ENCODE assay signal across 8 cellular contexts in genomic region chr11:506950-507726, GRCh38. TPM values are rescaled to one million over a fixed set of nuclear protein-coding genes. Genes with fewer than 3 reads are reported as not detected.
A peak's percentile ranks its signal among the peaks of the same experiment; 100 is the strongest.
DNase-seq lines count a peak whose midpoint lies in the region; ATAC-seq and TF ChIP-seq lines count a peak whose summit lies in the region.

TSS of gene RNH1 (minus strand) at chr11:507242. CDS start at chr11:502162, 5,080 bp downstream.

- no peaks in the 10 kb centered on the region for H3K9me3 ChIP-seq in CD8-positive, alpha-beta T cell (ENCODE audit: low read length)
- H3K9me3 ChIP-seq in effector memory CD4-positive, alpha-beta T cell (ENCODE audit: control insufficient read depth, low read length): no peaks in the 10 kb centered on the region
- no peaks in the 10 kb centered on the region for H3K9me3 ChIP-seq in mesenchymal stem cell (ENCODE audit: control insufficient read depth, low read length)

- H3K9ac ChIP-seq in mesenchymal stem cell (ENCODE audit: low read length): peak within 1 kb of the TSS; percentile 100

- DNase-seq in CD8-positive, alpha-beta T cell: peak; percentile 98 to 100 (median 99)
- DNase-seq in GM20000 (ENCODE audit: low spot score) (peak; percentile 100), HT-29 (ENCODE audit: low spot score) (peak; percentile 91), mesenchymal stem cell (peak; percentile 93)
- peak; percentile 96 for DNase-seq in NK-92 treated with Interleukin-12 subunit alpha and Interleukin-12 subunit beta, amount 100 ng/mL, for 24 hours (lab: John Stamatoyannopoulos, UW)
- peak; percentile 99 for DNase-seq in activated CD8-positive, alpha-beta memory T cell treated with anti-CD3 and anti-CD28 coated beads for 4 hours (ENCODE audit: low read depth in 2 of 2)
- peak; percentile 97 to 99 (median 98) for DNase-seq in effector memory CD4-positive, alpha-beta T cell
- DNase-seq in stimulated activated CD8-positive, alpha-beta memory T cell treated with anti-CD3 and anti-CD28 coated beads, Interleukin-12 subunit alpha, Interleukin-12 subunit beta, amount 100 ng/mL, for 24 hours (ENCODE audit: extremely low read depth): peak; percentile 99

- intact Hi-C loops in CD8-positive, alpha-beta T cell (cut with DNase I, micrococcal nuclease): loop anchor here (1.0 to 5.0 kb wide), 15 partner anchors 11 to 302 kb away; partner anchors contain the start of genes BET1L (in 2 of the 2), HRAS (in 2 of the 2), RIC8A (in 2 of the 2) and SIGIRR (in 2 of the 2)

- H2BK5ac ChIP-seq in mesenchymal stem cell (ENCODE audit: low read depth, low read length, poor library complexity, severe bottlenecking): peak within 1 kb of the TSS; percentile 93

- H3K4me1 Mint-ChIP-seq in CD8-positive, alpha-beta T cell (ENCODE audit: low read depth): peaks cover 25% of the 10 kb centered on the region

- peak within 1 kb of the TSS; percentile 96 for H4K8ac ChIP-seq in mesenchymal stem cell (ENCODE audit: low read length)

- H2BK12ac ChIP-seq in mesenchymal stem cell (ENCODE audit: low read length in 2 of 2): peak within 1 kb of the TSS in 1 of 2 experiments; percentile 92

- peak within 1 kb of the TSS in 1 of 2 experiments; percentile 100 for H3K14ac ChIP-seq in mesenchymal stem cell (ENCODE audit: low read length in 2 of 2)

- no peaks in the 10 kb centered on the region for H3K9me3 Mint-ChIP-seq in CD8-positive, alpha-beta T cell

- peak within 1 kb of the TSS in 1 of 2 experiments; percentile 99 for H3K23ac ChIP-seq in mesenchymal stem cell (ENCODE audit: low read length in 2 of 2)

- WGBS in mesenchymal stem cell: under 1% methylated on average over 83 of the region's 101 CpGs

- peaks cover 36% of the 10 kb centered on the region for H3K4me1 ChIP-seq in CD8-positive, alpha-beta T cell (ENCODE audit: insufficient read depth, low read length)
- H3K4me1 ChIP-seq in effector memory CD4-positive, alpha-beta T cell (ENCODE audit: control insufficient read depth, insufficient read depth, low read length, poor library complexity, severe bottlenecking): peaks cover 31% of the 10 kb centered on the region
- H3K4me1 ChIP-seq in mesenchymal stem cell (ENCODE audit: control insufficient read depth, insufficient read depth, low read depth, low read length): peaks cover 25% of the 10 kb centered on the region

- H2AK5ac ChIP-seq in mesenchymal stem cell (ENCODE audit: low read length, severe bottlenecking): peak within 1 kb of the TSS; percentile 87

- ATAC-seq in CD8-positive, alpha-beta T cell: peak; percentile 86

- TF ChIP-seq CTCF in CD8-positive, alpha-beta T cell (IDR thresholded peaks at IDR 0.05): no peak
- TF ChIP-seq CTCF in GM20000 (IDR thresholded peaks at IDR 0.05; ENCODE audit: extremely low read depth, missing control alignments): no peak

- peaks cover 34% of the 10 kb centered on the region for H3K79me1 ChIP-seq in mesenchymal stem cell (replicated peaks; ENCODE audit: low read length, poor library complexity, severe bottlenecking)

- H3K18ac ChIP-seq in mesenchymal stem cell (ENCODE audit: low read depth in 1 of 2, low read length in 2 of 2): peak within 1 kb of the TSS; percentile 99 to 100

- H2AFZ ChIP-seq in mesenchymal stem cell (ENCODE audit: low read depth, low read length): peak within 1 kb of the TSS; percentile 84

- H3K4me3 Mint-ChIP-seq in CD8-positive, alpha-beta T cell: peak within 1 kb of the TSS; percentile 97

- H2BK15ac ChIP-seq in mesenchymal stem cell (ENCODE audit: low read depth, poor library complexity, severe bottlenecking): peak within 1 kb of the TSS; percentile 100

- peak within 1 kb of the TSS; percentile 99 for H3K4me3 ChIP-seq in CD8-positive, alpha-beta T cell (ENCODE audit: low read depth, low read length)
- H3K4me3 ChIP-seq in effector memory CD4-positive, alpha-beta T cell (ENCODE audit: insufficient read depth, low read depth, low read length, poor library complexity, severe bottlenecking): peak within 1 kb of the TSS; percentile 95
- peak within 1 kb of the TSS; percentile 86 to 98 for H3K4me3 ChIP-seq in mesenchymal stem cell (ENCODE audit: insufficient read depth in 1 of 2, low read depth in 1 of 2, low read length in 2 of 2)

- H4K91ac ChIP-seq in mesenchymal stem cell (ENCODE audit: low read length): peak within 1 kb of the TSS; percentile 98

- H3K27ac ChIP-seq in CD8-positive, alpha-beta T cell (ENCODE audit: low read depth, low read length): peak within 1 kb of the TSS; percentile 100
- H3K27ac ChIP-seq in effector memory CD4-positive, alpha-beta T cell (ENCODE audit: insufficient read depth, low read length, poor library complexity, severe bottlenecking): peak within 1 kb of the TSS; percentile 100
- peak within 1 kb of the TSS; percentile 97 for H3K27ac ChIP-seq in mesenchymal stem cell (ENCODE audit: low read length, poor library complexity, severe bottlenecking)

- CTCF ChIA-PET in CD8-positive, alpha-beta T cell (lab: Charles Lee): interaction anchor here (1.9 kb wide), 1 partner anchor 58 kb away, joined by 15 read pairs; the partner anchor contains the start of gene PTDSS2

- peak within 1 kb of the TSS; percentile 86 for H3K4me2 ChIP-seq in mesenchymal stem cell (ENCODE audit: low read length, poor library complexity, severe bottlenecking)

- POLR2A ChIA-PET in CD8-positive, alpha-beta T cell (lab: Charles Lee): interaction anchor here (0.6 to 2.9 kb wide), 17 partner anchors 13 to 300 kb away, joined by 3 to 15 read pairs (median 4); partner anchors contain the start of genes BET1L, HRAS, LRRC56 and PHRF1

- H3K36me3 Mint-ChIP-seq in CD8-positive, alpha-beta T cell: peaks cover 15% of the 10 kb centered on the region

- peak within 1 kb of the TSS; percentile 99 for H3K27ac Mint-ChIP-seq in CD8-positive, alpha-beta T cell

- H3K4ac ChIP-seq in mesenchymal stem cell (ENCODE audit: low read depth in 1 of 2, low read length in 2 of 2): peak within 1 kb of the TSS; percentile 98 to 100

- no peaks in the 10 kb centered on the region for H3K27me3 ChIP-seq in CD8-positive, alpha-beta T cell (ENCODE audit: insufficient read depth, low read length)
- H3K27me3 ChIP-seq in effector memory CD4-positive, alpha-beta T cell (replicated peaks; ENCODE audit: control insufficient read depth, insufficient read depth, low read length, poor library complexity, severe bottlenecking): no peaks in the 10 kb centered on the region
- H3K27me3 ChIP-seq in mesenchymal stem cell (ENCODE audit: control insufficient read depth in 1 of 2, insufficient read depth in 1 of 2, low read length in 2 of 2): no peaks in the 10 kb centered on the region

- no peaks in the 10 kb centered on the region for H3K27me3 Mint-ChIP-seq in CD8-positive, alpha-beta T cell (ENCODE audit: low read depth)

- peak within 1 kb of the TSS; percentile 88 for H2BK120ac ChIP-seq in mesenchymal stem cell (ENCODE audit: low read depth, low read length)

- H3K36me3 ChIP-seq in CD8-positive, alpha-beta T cell (ENCODE audit: insufficient read depth, low read length): peaks cover 5% of the 10 kb centered on the region
- H3K36me3 ChIP-seq in effector memory CD4-positive, alpha-beta T cell (ENCODE audit: control insufficient read depth, insufficient read depth, low read length): peaks cover 3% of the 10 kb centered on the region
- peaks cover 21 to 44% of the 10 kb centered on the region in 2 experiments for H3K36me3 ChIP-seq in mesenchymal stem cell (ENCODE audit: control insufficient read depth in 1 of 2, insufficient read depth in 2 of 2, low read depth in 1 of 2, low read length in 2 of 2)

RNA-seq across cellular contexts. Expression of gene RNH1, which starts in this region (rescaled TPM):
- 100 to 1,000 TPM; 134 to 145 TPM for total RNA-seq in CD8-positive, alpha-beta T cell
- 470 and 513 TPM in 2 replicates for total RNA-seq in HT-29 (2014; rRNA removed; shearing (Covaris generic))
- polyA plus RNA-seq in mesenchymal stem cell (2013, experiment 1 of 2): 114 TPM
- polyA plus RNA-seq in mesenchymal stem cell (2013, experiment 2 of 2): 114 TPM

Comparison
In these comparisons a context has a peak if more than half of its experiments do, and no peak if none do; other contexts are left out.
1. Peak in every context shown above with its lines: DNase-seq, ATAC-seq, H3K4me3 ChIP-seq and H3K27ac ChIP-seq.